8 cellular contexts compared by ENCODE assay signal in the genomic region with DNA sequence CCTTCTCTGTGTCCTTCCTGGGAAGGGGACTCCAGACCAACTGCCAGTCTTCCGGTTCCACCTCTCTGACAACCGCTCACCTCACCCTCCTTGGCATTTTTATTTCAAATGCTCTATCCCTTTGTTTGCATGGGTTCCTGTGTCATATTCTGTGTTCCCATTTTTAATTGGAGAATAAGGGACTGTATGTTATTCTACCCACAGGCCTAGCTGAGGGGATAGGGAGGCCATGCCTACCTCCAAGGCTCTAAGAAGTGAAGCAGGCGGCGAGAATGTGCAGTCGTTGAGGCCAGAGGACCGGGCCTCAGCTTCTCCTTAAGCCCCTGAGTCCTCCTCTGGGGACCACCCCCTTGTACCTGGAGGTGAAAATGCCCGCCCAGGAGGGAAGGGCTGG. TPM values are rescaled to one million over a fixed set of nuclear protein-coding genes. Genes with fewer than 3 reads are reported as not detected.
A peak's percentile ranks its signal among the peaks of the same experiment; 100 is the strongest.
DNase-seq lines count a peak whose midpoint lies in the region; ATAC-seq and TF ChIP-seq lines count a peak whose summit lies in the region.

No MANE protein-coding gene starts in this region.

- peak overlapping the region; percentile 81 for H3K4me3 ChIP-seq in Loucy (ENCODE audit: low read length, poor library complexity, severe bottlenecking)
- H3K4me3 ChIP-seq in coronary artery: peak overlapping the region; percentile 95

- peaks cover 32% of the 10 kb centered on the region for H4K20me1 ChIP-seq in Loucy (ENCODE audit: insufficient read depth, low read length, poor library complexity, severe bottlenecking)

- no peaks in the 10 kb centered on the region for H3K27me3 Mint-ChIP-seq in naive thymus-derived CD8-positive, alpha-beta T cell

- peaks cover 7% of the 10 kb centered on the region; the same call in 1 of the 2 replicates for H3K36me3 ChIP-seq in Loucy (ENCODE audit: insufficient read depth, low read length)

- H3K4me3 Mint-ChIP-seq in naive thymus-derived CD8-positive, alpha-beta T cell: peak overlapping the region; percentile 75 to 92 (median 90)

- peak overlapping the region; percentile 83 to 95 (median 91) for H3K27ac Mint-ChIP-seq in naive thymus-derived CD8-positive, alpha-beta T cell

- peaks cover 40% of the 10 kb centered on the region for H3K4me1 ChIP-seq in Loucy (ENCODE audit: insufficient read depth, low read length, poor library complexity, severe bottlenecking)

- H3K4me1 Mint-ChIP-seq in naive thymus-derived CD8-positive, alpha-beta T cell: peaks cover 26 to 51% (median 44%) of the 10 kb centered on the region in 4 donors

- no peak for TF ChIP-seq CTCF in Loucy (conservative IDR thresholded peaks at IDR 0.05; ENCODE audit: low read length)
- no peak for TF ChIP-seq CTCF in coronary artery (IDR thresholded peaks at IDR 0.05)

- peak overlapping the region; percentile 93 for H3K4me2 ChIP-seq in Loucy (ENCODE audit: low read depth, low read length, poor library complexity, severe bottlenecking)

- H2AFZ ChIP-seq in Loucy (ENCODE audit: low read length): peak overlapping the region; percentile 96

- H3K36me3 Mint-ChIP-seq in naive thymus-derived CD8-positive, alpha-beta T cell: peaks cover 0 to 7% (median 0%) of the 10 kb centered on the region in 3 donors

- no peaks in the 10 kb centered on the region for H3K9me3 ChIP-seq in Loucy (ENCODE audit: insufficient read depth, low read depth, low read length)

- DNase-seq in NCI-H748 treated with DMSO at 0.1 percent for 48 hours (lab: John Stamatoyannopoulos, UW) (peak; percentile 44), NCI-H748 (lab: John Stamatoyannopoulos, UW; ENCODE audit: unreplicated experiment) (no peak), coronary artery (ENCODE audit: low spot score) (no peak), epidermal melanocyte (ENCODE audit: insufficient read length, low spot score) (no peak), AG08395 (ENCODE audit: low spot score) (no peak)
- no peak for DNase-seq in naive thymus-derived CD8-positive, alpha-beta T cell
- DNase-seq in effector CD4-positive, alpha-beta T cell: no peak

- ATAC-seq in naive thymus-derived CD8-positive, alpha-beta T cell: no peak

- no peaks in the 10 kb centered on the region for H3K9me2 ChIP-seq in Loucy (replicated peaks; ENCODE audit: low read depth, low read length)

- peak overlapping the region; percentile 76 to 90 for H3K27ac ChIP-seq in coronary artery

- peaks cover 49% of the 10 kb centered on the region for H3K79me2 ChIP-seq in Loucy (ENCODE audit: insufficient read depth, low read length)

- H3F3A ChIP-seq in Loucy (ENCODE audit: low read depth): peaks cover 3% of the 10 kb centered on the region; the same call in 1 of the 2 replicates

- POLR2A ChIA-PET in naive thymus-derived CD8-positive, alpha-beta T cell (lab: Charles Lee): interaction anchor here (1.4 to 4.2 kb wide), 3 partner anchors 29 to 110 kb away, joined by 11 to 71 read pairs (median 14); a partner anchor contains a TSS

- peak overlapping the region; percentile 97 for H3K9ac ChIP-seq in Loucy (ENCODE audit: low read depth, low read length, poor library complexity, severe bottlenecking)

- H3K27me3 ChIP-seq in Loucy (ENCODE audit: insufficient read depth, low read length, poor library complexity, severe bottlenecking): no peaks in the 10 kb centered on the region

- H3K9me3 Mint-ChIP-seq in naive thymus-derived CD8-positive, alpha-beta T cell: no peaks in the 10 kb centered on the region

RNA-seq across cellular contexts. Expression of a gene that starts 0.9 kb away (rescaled TPM):
- total RNA-seq in naive thymus-derived CD8-positive, alpha-beta T cell: 10 to 100 TPM; 33.5 to 36.1 TPM
- 10 to 100 TPM; 11.2 to 14.9 (median 13.4) TPM for polyA plus RNA-seq in naive thymus-derived CD8-positive, alpha-beta T cell

RNA-seq across cellular contexts. Expression of a gene that starts 29.4 kb away (rescaled TPM):
- 10 to 100 TPM; 29.1 to 43.6 TPM for total RNA-seq in naive thymus-derived CD8-positive, alpha-beta T cell
- polyA plus RNA-seq in naive thymus-derived CD8-positive, alpha-beta T cell: not detected
